In the genomic region with DNA sequence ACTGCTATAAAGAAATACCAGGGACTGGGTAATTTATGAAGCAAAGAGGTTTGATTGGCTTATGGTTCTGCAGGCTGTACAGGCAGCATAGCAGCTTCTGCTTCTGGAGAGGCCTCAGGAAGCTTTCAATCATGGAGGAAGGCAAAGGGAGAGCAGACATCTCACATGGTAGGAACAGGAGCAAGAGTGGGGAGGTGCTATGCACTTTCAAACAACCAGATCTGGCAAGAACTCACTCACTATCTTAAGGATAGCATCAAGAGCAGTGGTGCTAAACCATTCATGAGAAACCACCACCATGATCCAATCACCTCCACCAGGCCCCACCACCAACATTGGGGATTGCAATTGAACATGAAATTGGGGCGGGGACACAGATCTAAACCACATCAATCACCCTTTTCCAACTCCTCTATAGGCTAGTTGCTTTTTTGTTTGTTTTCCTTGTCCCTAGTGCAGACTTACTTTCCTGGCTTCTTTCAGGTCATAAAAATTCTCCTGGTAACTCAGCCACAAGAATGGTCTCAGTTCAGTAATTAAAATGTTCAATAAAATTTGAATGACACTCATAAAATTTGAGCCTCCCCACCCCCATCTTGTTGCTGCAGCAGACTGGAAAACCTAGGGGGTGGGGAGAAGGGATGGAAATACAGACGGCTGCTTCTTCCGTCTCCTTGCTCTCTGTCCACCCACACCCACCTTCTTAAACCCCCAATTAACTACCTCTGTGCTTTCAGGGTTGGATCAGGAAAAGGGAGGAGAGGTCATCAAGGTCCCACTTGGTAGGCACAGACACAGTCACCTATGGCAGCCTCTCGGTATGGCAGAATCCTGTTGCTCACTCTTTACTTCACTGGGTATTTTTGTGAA, we compare ENCODE assay signal across 14 cellular contexts. TPM values are rescaled to one million over a fixed set of nuclear protein-coding genes. Genes with fewer than 3 reads are reported as not detected.
A peak's percentile ranks its signal among the peaks of the same experiment; 100 is the strongest.
DNase-seq lines count a peak whose midpoint lies in the region; ATAC-seq, FAIRE-seq and TF ChIP-seq lines count a peak whose summit lies in the region.
"Had no signal": no experiment of that assay in that cellular context is flagged by ENCODE, and none has a peak within 500 bp of the region (broad histone marks: within the 10 kb centered on the region; RNA-seq: fewer than 3 reads in every experiment).

No MANE protein-coding gene starts in this region.

- no peak overlapping the region for H2BK5ac ChIP-seq in IMR-90 (ENCODE audit: low read depth, low read length, poor library complexity, severe bottlenecking)
- H2BK5ac ChIP-seq in neuronal stem cell (ENCODE audit: low read length), result no peak overlapping the region

- DNase-seq in CD8-positive, alpha-beta T cell, result no peak
- DNase-seq in IMR-90 (no peak), GM12878 (ENCODE audit: low read depth, low spot score) (no peak), left kidney (ENCODE audit: low read depth, low spot score) (peak; percentile 64), Ammon's horn (ENCODE audit: low spot score) (no peak), Right ventricle myocardium inferior (ENCODE audit: missing footprints) (no peak), SHP77 treated with DMSO at 0.1 percent for 48 hours (lab: John Stamatoyannopoulos, UW) (no peak), neuronal stem cell (ENCODE audit: low spot score) (no peak)
- DNase-seq: GOT3, H9, HFFc6 had no signal

- H3K79me2 ChIP-seq in GM12878 (ENCODE audit: control insufficient read depth, insufficient read depth, low read length), result no peaks in the 10 kb centered on the region

- H3K9me3 ChIP-seq in CD8-positive, alpha-beta T cell (ENCODE audit: low read length), result no peaks in the 10 kb centered on the region
- H3K9me3 ChIP-seq in IMR-90 (ENCODE audit: control insufficient read depth, insufficient read depth, low read length) (no peaks in the 10 kb centered on the region), GM12878 (replicated peaks; ENCODE audit: control insufficient read depth, insufficient read depth, low read length) (no peaks in the 10 kb centered on the region), neuronal stem cell (replicated peaks in 1 of 2; ENCODE audit: control insufficient read depth in 2 of 2, insufficient read depth in 1 of 2, low read depth in 1 of 2, low read length in 2 of 2) (no peaks in the 10 kb centered on the region)
- H3K9me3 ChIP-seq: BLaER1 had no signal

- CTCF ChIA-PET in CD8-positive, alpha-beta T cell (lab: Charles Lee), result no interaction called here
- CTCF ChIA-PET in IMR-90 (lab: Yijun Ruan, JAX), result no interaction called here
- CTCF ChIA-PET in GM12878 (lab: Yijun Ruan, JAX), result interaction anchor here (4.3 kb wide), 1 partner anchor 13 kb away, joined by 40 read pairs; no protein-coding TSS in a partner anchor

- POLR2A ChIA-PET in CD8-positive, alpha-beta T cell (lab: Charles Lee), result interaction anchor here (0.9 kb wide), 1 partner anchor 16 kb away, joined by 3 read pairs; no protein-coding TSS in a partner anchor
- POLR2A ChIA-PET in IMR-90 (lab: Charles Lee; ENCODE audit: unreplicated experiment), result no interaction called here
- POLR2A ChIA-PET in GM12878 (lab: Charles Lee), result interaction anchor here (1.1 kb wide), 1 partner anchor 10 kb away, joined by 3 read pairs; no protein-coding TSS in a partner anchor

- H3K4me1 ChIP-seq in CD8-positive, alpha-beta T cell (ENCODE audit: insufficient read depth, low read length), result no peaks in the 10 kb centered on the region
- H3K4me1 ChIP-seq in IMR-90 (ENCODE audit: control insufficient read depth, insufficient read depth, low read length), result no peaks in the 10 kb centered on the region
- H3K4me1 ChIP-seq in GM12878 (ENCODE audit: control insufficient read depth, insufficient read depth, low read length), result peaks cover 37% of the 10 kb centered on the region
- H3K4me1 ChIP-seq in neuronal stem cell (ENCODE audit: control insufficient read depth in 2 of 2, insufficient read depth in 1 of 2, low read depth in 1 of 2, low read length in 2 of 2), result no peaks in the 10 kb centered on the region

- H4K8ac ChIP-seq in IMR-90 (ENCODE audit: low read depth in 2 of 2, low read length in 2 of 2), result no peak overlapping the region
- no peak overlapping the region for H4K8ac ChIP-seq in neuronal stem cell (ENCODE audit: low read depth, low read length)

- H3K23ac ChIP-seq in IMR-90 (ENCODE audit: low read depth, low read length) (no peak overlapping the region), neuronal stem cell (ENCODE audit: low read depth, low read length, poor library complexity) (no peak overlapping the region)

- no peaks in the 10 kb centered on the region for H3K9me1 ChIP-seq in IMR-90 (ENCODE audit: insufficient read depth, low read length)

- H3K4me2 ChIP-seq in IMR-90 (ENCODE audit: low read depth, low read length) (no peak overlapping the region), GM12878 (ENCODE audit: control insufficient read depth, insufficient read depth) (no peak overlapping the region), neuronal stem cell (ENCODE audit: insufficient read depth, low read length, poor library complexity, severe bottlenecking) (no peak overlapping the region)
- H3K4me2 ChIP-seq: BLaER1 had no signal

- ATAC-seq in CD8-positive, alpha-beta T cell, result no peak
- ATAC-seq in IMR-90 (ENCODE audit: low read depth) (no peak), GM12878 (no peak), Right ventricle myocardium inferior (no peak)

- intact Hi-C loops in CD8-positive, alpha-beta T cell (cut with DNase I, micrococcal nuclease), result no loop called here
- intact Hi-C loops in IMR-90 (cut with micrococcal nuclease) (no loop called here), GM12878 (cut with micrococcal nuclease; ENCODE audit: unreplicated experiment) (no loop called here), Right ventricle myocardium inferior (cut with DNase I) (no loop called here)

- H4K20me1 ChIP-seq in IMR-90 (ENCODE audit: insufficient read depth, low read length) (no peaks in the 10 kb centered on the region), GM12878 (ENCODE audit: control insufficient read depth, insufficient read depth) (no peaks in the 10 kb centered on the region)
- H4K20me1 ChIP-seq: BLaER1 had no signal

- H4K91ac ChIP-seq in IMR-90 (ENCODE audit: insufficient read depth, low read depth, low read length) (no peak overlapping the region), neuronal stem cell (ENCODE audit: low read depth, low read length, poor library complexity) (no peak overlapping the region)

- no peak overlapping the region for H4K5ac ChIP-seq in IMR-90 (ENCODE audit: low read depth, low read length)

- FAIRE-seq in GM12878 (lab: Jason Lieb, UNC), result no peak
- FAIRE-seq: GM18507 had no signal

- TF ChIP-seq EP300 in GM12878 (IDR thresholded peaks at IDR 0.05; ENCODE audit: borderline replicate concordance in 1 of 2, control insufficient read depth in 1 of 2, low read depth in 2 of 2, low read length in 2 of 2), result no peak

- no CpG with 5 or more reads among the region's 4 CpGs for WGBS in IMR-90 (ENCODE audit: extremely low coverage in 2 of 2, insufficient read length in 1 of 2), 2 experiments
- WGBS in GM12878 (ENCODE audit: insufficient coverage, insufficient replicate concordance, low lambda C conversion rate, missing lambda C conversion rate), result 98% methylated on average over 4 of the region's 4 CpGs
- no CpG with 5 or more reads among the region's 4 CpGs for WGBS in neuronal stem cell (ENCODE audit: extremely low coverage in 2 of 2, insufficient read length in 2 of 2, insufficient replicate concordance in 1 of 2), 2 donors

- no peak overlapping the region for H3K9ac ChIP-seq in IMR-90 (ENCODE audit: low read depth, low read length)
- no peak overlapping the region for H3K9ac ChIP-seq in GM12878 (ENCODE audit: control insufficient read depth, insufficient read depth, low read length)
- H3K9ac ChIP-seq in neuronal stem cell (ENCODE audit: low read depth, low read length, poor library complexity), result no peak overlapping the region
- H3K9ac ChIP-seq: BLaER1 had no signal

- no peaks in the 10 kb centered on the region for H3K27me3 ChIP-seq in CD8-positive, alpha-beta T cell (ENCODE audit: insufficient read depth, low read length)
- H3K27me3 ChIP-seq in IMR-90 (ENCODE audit: control insufficient read depth, insufficient read depth, low read length), result no peaks in the 10 kb centered on the region; the same call in 1 of the 2 replicates
- H3K27me3 ChIP-seq in GM12878 (replicated peaks in 1 of 2; ENCODE audit: control insufficient read depth in 2 of 2, insufficient read depth in 2 of 2, low read length in 1 of 2), result no peaks in the 10 kb centered on the region
- peaks cover 0 to 13% (median 0%) of the 10 kb centered on the region in 3 experiments for H3K27me3 ChIP-seq in neuronal stem cell (ENCODE audit: control insufficient read depth in 3 of 3, insufficient read depth in 3 of 3, low read depth in 1 of 3, low read length in 3 of 3)
- H3K27me3 ChIP-seq: BLaER1 had no signal

- H3K27ac Mint-ChIP-seq in CD8-positive, alpha-beta T cell, result peak overlapping the region; percentile 8
- H3K27ac Mint-ChIP-seq: H9, HFFc6 had no signal

- in situ Hi-C loops in IMR-90 (cut with MboI; ENCODE audit: low sequenced_read_pairs) (loop anchor here (25.0 kb wide), 1 partner anchor 496 kb away; no protein-coding TSS in a partner anchor), GM12878 (cut with MboI) (no loop called here)

- no peak overlapping the region for H2BK12ac ChIP-seq in neuronal stem cell (ENCODE audit: low read length)

- no peak overlapping the region for H3K56ac ChIP-seq in IMR-90 (ENCODE audit: extremely low read depth, insufficient read depth, low read length)

- SMC1A ChIA-PET in GM12878 (lab: Charles Lee; ENCODE audit: uncharacterized antibody, unreplicated experiment), result interaction anchor here (1.0 to 2.1 kb wide), 2 partner anchors 11 to 13 kb away, joined by 3 to 11 read pairs; no protein-coding TSS in a partner anchor

- no peak overlapping the region for H3K18ac ChIP-seq in IMR-90 (ENCODE audit: low read depth, low read length)
- no peak overlapping the region for H3K18ac ChIP-seq in neuronal stem cell (ENCODE audit: low read length)

- peaks cover 2% of the 10 kb centered on the region for H3K27me3 Mint-ChIP-seq in CD8-positive, alpha-beta T cell (ENCODE audit: low read depth)

- no peak overlapping the region for H2AK9ac ChIP-seq in IMR-90 (replicated peaks; ENCODE audit: low read depth, low read length, poor library complexity)

- no peaks in the 10 kb centered on the region for H3K36me3 ChIP-seq in CD8-positive, alpha-beta T cell (ENCODE audit: insufficient read depth, low read length)
- H3K36me3 ChIP-seq in IMR-90 (ENCODE audit: control insufficient read depth, insufficient read depth, low read length) (no peaks in the 10 kb centered on the region), GM12878 (ENCODE audit: control insufficient read depth in 2 of 2, insufficient read depth in 2 of 2, low read length in 1 of 2) (no peaks in the 10 kb centered on the region), neuronal stem cell (replicated peaks in 1 of 2; ENCODE audit: control insufficient read depth in 2 of 2, insufficient read depth in 2 of 2, low read length in 2 of 2) (no peaks in the 10 kb centered on the region)
- H3K36me3 ChIP-seq: BLaER1 had no signal

- no peak for TF ChIP-seq RAD21 in IMR-90 (IDR thresholded peaks at IDR 0.05; ENCODE audit: low read length)
- no peak for TF ChIP-seq RAD21 in GM12878 (IDR thresholded peaks at IDR 0.05; ENCODE audit: insufficient read depth, low read depth, low read length)

- H2BK120ac ChIP-seq in IMR-90 (ENCODE audit: low read depth, low read length), result no peak overlapping the region
- no peak overlapping the region for H2BK120ac ChIP-seq in neuronal stem cell (ENCODE audit: low read depth, low read length)

- no peak overlapping the region for H2AK5ac ChIP-seq in IMR-90 (ENCODE audit: low read depth, low read length)
- H2AK5ac ChIP-seq in neuronal stem cell (ENCODE audit: low read depth, low read length), result no peak overlapping the region

- RAD21 ChIA-PET in GM12878 (lab: Charles Lee; ENCODE audit: unreplicated experiment), result interaction anchor here (0.8 kb wide), 2 partner anchors 102 to 103 kb away, joined by 3 read pairs; partner anchors contain the start of gene SSR3

- TF ChIP-seq CTCF in CD8-positive, alpha-beta T cell (IDR thresholded peaks at IDR 0.05), result no peak
- TF ChIP-seq CTCF in IMR-90 (conservative IDR thresholded peaks at IDR 0.05; ENCODE audit: low read depth, low read length), result no peak
- no peak for TF ChIP-seq CTCF in GM12878 (IDR thresholded peaks at IDR 0.05 in 2 of 3, conservative IDR thresholded peaks at IDR 0.05 in 1 of 3; ENCODE audit: control insufficient read depth in 2 of 3, extremely low read depth in 1 of 3, insufficient read depth in 1 of 3, low read depth in 3 of 3, low read length in 3 of 3)

- H3K4me3 ChIP-seq in CD8-positive, alpha-beta T cell (ENCODE audit: low read depth, low read length), result no peak overlapping the region
- H3K4me3 ChIP-seq in IMR-90 (ENCODE audit: insufficient read depth, low read depth, low read length) (no peak overlapping the region), GM12878 (no peak overlapping the region), neuronal stem cell (ENCODE audit: low read length in 2 of 2) (no peak overlapping the region)
- H3K4me3 ChIP-seq: BLaER1 had no signal

- H3K9me3 Mint-ChIP-seq in CD8-positive, alpha-beta T cell, result no peaks in the 10 kb centered on the region
- H3K9me3 Mint-ChIP-seq: H9, HFFc6 had no signal

- dilution Hi-C loops in IMR-90 (cut with HindIII; ENCODE audit: low sequenced_read_pairs, unreplicated experiment), result no loop called here

- BruUV-seq in IMR-90 (replicated peaks; lab: Mats Ljungman, UMichigan) (no TSS peak), GM12878 (replicated peaks; lab: Mats Ljungman, UMichigan) (no TSS peak)

- H3K79me1 ChIP-seq in IMR-90 (ENCODE audit: low read depth in 1 of 2, low read length in 2 of 2), result no peaks in the 10 kb centered on the region
- no peaks in the 10 kb centered on the region for H3K79me1 ChIP-seq in neuronal stem cell (ENCODE audit: low read depth, low read length)

- no peaks in the 10 kb centered on the region for H3K36me3 Mint-ChIP-seq in CD8-positive, alpha-beta T cell

- H2BK20ac ChIP-seq in IMR-90 (ENCODE audit: low read depth, low read length), result no peak overlapping the region

- TF ChIP-seq POLR2A in IMR-90 (IDR thresholded peaks at IDR 0.05; ENCODE audit: low read depth, low read length), result no peak
- TF ChIP-seq POLR2A in GM12878 (IDR thresholded peaks at IDR 0.05; ENCODE audit: low read depth, low read length), result no peak

- H2AFZ ChIP-seq in IMR-90 (replicated peaks; ENCODE audit: low read length, poor library complexity) (peak overlapping the region; percentile 37), GM12878 (ENCODE audit: control insufficient read depth, low read depth, low read length) (peak overlapping the region; percentile 4; the same call in 1 of the 2 replicates), neuronal stem cell (ENCODE audit: low read length) (no peak overlapping the region)

- no peak overlapping the region for H3K27ac ChIP-seq in CD8-positive, alpha-beta T cell (ENCODE audit: low read depth, low read length)
- H3K27ac ChIP-seq in IMR-90 (ENCODE audit: insufficient read depth, low read length) (no peak overlapping the region), GM12878 (ENCODE audit: control insufficient read depth, insufficient read depth) (no peak overlapping the region), neuronal stem cell (replicated peaks; ENCODE audit: low read length) (no peak overlapping the region)
- H3K27ac ChIP-seq: 22Rv1, BLaER1 had no signal

- H3K14ac ChIP-seq in IMR-90 (replicated peaks; ENCODE audit: low read depth, low read length), result no peak overlapping the region
- no peak overlapping the region for H3K14ac ChIP-seq in neuronal stem cell (ENCODE audit: low read length)

- H3K4ac ChIP-seq in IMR-90 (ENCODE audit: low read depth, low read length) (no peak overlapping the region), neuronal stem cell (ENCODE audit: low read length) (no peak overlapping the region)

- peaks cover 3% of the 10 kb centered on the region for H3K4me1 Mint-ChIP-seq in CD8-positive, alpha-beta T cell (ENCODE audit: low read depth)
- H3K4me1 Mint-ChIP-seq: H9 had no signal

- H3K4me3 Mint-ChIP-seq in CD8-positive, alpha-beta T cell, result no peak overlapping the region
- H3K4me3 Mint-ChIP-seq: H9, HFFc6 had no signal

- H2BK15ac ChIP-seq in IMR-90 (ENCODE audit: low read depth, low read length) (no peak overlapping the region), neuronal stem cell (ENCODE audit: low read length) (no peak overlapping the region)

RNA-seq across cellular contexts. Expression of gene TIPARP, which starts 16.3 kb away (rescaled TPM):
- 100 to 1,000 TPM; 265 to 268 TPM for total RNA-seq in CD8-positive, alpha-beta T cell
- total RNA-seq in IMR-90 (2012; rRNA removed) (70.8 and 76.4 TPM in 2 replicates), GM12878 (2014; rRNA removed) (17.8 and 23.4 TPM in 2 replicates), GM12878 (2014; rRNA removed; fragmentation: Illumina TruSeq; extraction: Trizol) (21.5 TPM in 2 replicates), GM12878 (2021) (13.8 and 14.8 TPM in 2 replicates), Right ventricle myocardium inferior (26.0 TPM)
- polyA plus RNA-seq in IMR-90 (2012; rRNA removed) (11.5 and 12.6 TPM in 2 replicates), GM12878 (2011; rRNA removed) (13.5 and 17.2 TPM in 2 replicates), GM12878 (2014; fragmentation: Illumina TruSeq; extraction: Trizol) (17.8 and 22.1 TPM in 2 replicates), GM12878 (2014; fragmentation: Nextera tagmentation; extraction: Ambion mirVana) (1 to 10 TPM; 3.2 to 3.3 TPM), GM12878 (2014; rRNA removed) (7.6 and 9.3 TPM in 2 replicates), GM12878 (2016; fragmentation: Nextera tagmentation; extraction: Ambion mirVana) (1 to 10 TPM; 6.1 to 7.9 TPM)
- 3.2 and 3.7 TPM in 2 replicates for polyA plus RNA-seq in IMR-90 (2012; cell fraction: cytosol; rRNA removed)
- polyA plus RNA-seq in IMR-90 (2012; cell fraction: nucleus; rRNA removed; ENCODE audit: low replicate concordance), result 3.3 and 39.5 TPM in 2 replicates
- 60.0 and 68.9 TPM in 2 replicates for total RNA-seq in GM12878 (2013; cell fraction: nucleolus; rRNA removed)
- polyA plus RNA-seq in GM12878 (2011; ENCODE audit: low read depth), result 12.8 TPM
- polyA plus RNA-seq in GM12878 (2011; cell fraction: cytosol; rRNA removed), result 5.4 and 9.3 TPM in 2 replicates
- 12.0 and 17.3 TPM in 2 replicates for polyA plus RNA-seq in GM12878 (2011; cell fraction: nucleus; rRNA removed)
- polyA plus RNA-seq in GM12878 (2012), result 16.9 and 22.4 TPM in 2 replicates
- polyA minus RNA-seq in GM12878 (2011; rRNA and poly(A)+ RNA removed), result 17.3 and 21.8 TPM in 2 replicates
- 6.5 and 7.7 TPM in 2 replicates for polyA minus RNA-seq in GM12878 (2011; cell fraction: cytosol; rRNA and poly(A)+ RNA removed)
- 41.8 and 42.7 TPM in 2 replicates for polyA minus RNA-seq in GM12878 (2011; cell fraction: nucleus; rRNA and poly(A)+ RNA removed)
- 4.3 TPM for polyA plus RNA-seq in neuronal stem cell (2013, experiment 1 of 2)
- polyA plus RNA-seq in neuronal stem cell (2013, experiment 2 of 2), result 4.8 TPM
